In genomic region chr13:96862093-96862492, GRCh38 we compare ENCODE assay signal across 11 cellular contexts.
"Had no signal": no experiment of that assay in that cellular context is flagged by ENCODE, and none has a peak within 500 bp of the region (broad histone marks: within the 10 kb centered on the region; RNA-seq: fewer than 3 reads in every experiment).

No MANE protein-coding gene starts in this region.

- H3K4me3 Mint-ChIP-seq: GM23338, H9, HFFc6 had no signal

- H3K4me2 ChIP-seq: GM23338 had no signal

- H3K4me1 Mint-ChIP-seq: GM23338, H9 had no signal

- H3K9me3 Mint-ChIP-seq: GM23338, H9 had no signal

- H2AFZ ChIP-seq: GM23248, GM23338 had no signal

- FAIRE-seq: H1, H54 had no signal

- DNase-seq: GM23248, GOT3, H7, H9, HCEC 1CT, HFFc6 had no signal

- H3K36me3 ChIP-seq: HAP-1 had no signal

- ATAC-seq: GM23338, HCT116 had no signal

- H3K27ac ChIP-seq: GM23248 had no signal

- H3K4me1 ChIP-seq: HAP-1 had no signal

- H3K9me3 ChIP-seq: HAP-1 had no signal

- H3K9ac ChIP-seq: GM23248 had no signal

- H3K4me3 ChIP-seq: GM23248, GM23338, HAP-1 had no signal

- H3K27ac Mint-ChIP-seq: GM23338, H9, HFFc6 had no signal
